ENCODE assay signal across 10 cellular contexts in the genomic region with DNA sequence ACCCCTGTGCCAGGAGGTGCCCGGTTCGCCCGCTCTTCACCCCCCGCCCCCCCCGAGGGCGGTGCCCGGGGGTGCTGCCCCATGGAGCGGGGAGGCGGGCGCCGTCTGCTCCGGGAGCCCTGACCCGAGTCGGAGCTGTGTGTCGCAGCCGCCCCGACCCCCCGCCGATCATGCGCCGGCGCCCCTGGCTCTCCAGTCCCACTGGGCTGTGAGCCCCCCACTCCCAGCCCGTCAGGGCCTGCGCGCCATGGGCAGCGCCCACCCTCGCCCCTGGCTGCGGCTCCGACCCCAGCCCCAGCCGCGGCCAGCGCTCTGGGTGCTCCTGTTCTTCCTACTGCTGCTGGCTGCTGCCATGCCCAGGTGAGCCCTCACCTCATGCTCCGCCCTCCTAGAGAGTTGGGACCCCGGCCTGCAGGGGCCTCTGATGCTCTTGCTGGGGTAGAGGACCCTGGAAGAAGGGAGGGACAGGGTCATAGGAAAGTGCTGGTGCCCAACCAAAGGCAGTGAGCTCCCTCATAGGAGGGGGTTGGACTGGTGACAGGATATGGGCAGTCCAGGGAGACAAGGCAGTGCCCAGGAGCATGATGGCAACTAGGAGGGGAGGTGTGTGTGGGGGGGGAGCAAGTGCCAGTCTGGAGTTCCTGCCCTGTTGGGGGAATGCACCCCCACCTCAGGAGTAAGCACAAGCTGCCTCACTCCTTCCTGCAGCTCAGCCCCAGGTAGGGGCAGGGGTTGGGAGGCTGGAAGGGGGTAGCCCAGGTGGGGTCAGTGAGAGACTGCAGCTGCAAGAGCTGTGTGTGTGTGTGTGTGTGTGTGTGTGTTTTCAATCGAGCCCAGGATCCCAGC. TPM values are rescaled to one million over a fixed set of nuclear protein-coding genes. Genes with fewer than 3 reads are reported as not detected.
DNase-seq lines count a peak whose midpoint lies in the region; ATAC-seq, FAIRE-seq and TF ChIP-seq lines count a peak whose summit lies in the region.
"Had no signal": no experiment of that assay in that cellular context is flagged by ENCODE, and none has a peak within 500 bp of the region (broad histone marks: within the 10 kb centered on the region; RNA-seq: fewer than 3 reads in every experiment).

A gene (plus strand): TSS at position 104 of the 846 bp plus-strand sequence. CDS start 144 bp downstream, at position 248.

- H3K36me3 ChIP-seq in ovary: no peaks in the 10 kb centered on the region

- no peak within 1 kb of the TSS for H3K27ac Mint-ChIP-seq in activated T-helper 2 cell treated with anti-CD3 and anti-CD28 coated beads, Interferon-gamma antibody, Interleukin-2, Interleukin-4, amounts not matched to agents 10 μg/mL and 5 μg/mL and 100 μg/mL, durations not matched to agents 14 hours and 24 hours and 36 hours

- ATAC-seq in GM18861 (IDR thresholded peaks at IDR 0.05; ENCODE audit: unreplicated experiment): peak; percentile 2
- peak; percentile 8 for ATAC-seq in HG02798 (IDR thresholded peaks at IDR 0.05; ENCODE audit: poor library complexity, unreplicated experiment)
- no peak for ATAC-seq in GM18868 (IDR thresholded peaks at IDR 0.05; ENCODE audit: unreplicated experiment)
- ATAC-seq in left cardiac atrium: no peak

- no peak within 1 kb of the TSS for H3K27ac ChIP-seq in ovary
- H3K27ac ChIP-seq: epithelial cell of prostate had no signal

- 19 to 28% (median 26%) methylated on average over 22 to 35 of the region's 35 CpGs for WGBS in ovary, 3 donors

- H3K4me3 ChIP-seq in ovary: peak within 1 kb of the TSS; percentile 1
- H3K4me3 ChIP-seq: K562 had no signal

- H3K4me3 Mint-ChIP-seq in activated T-helper 2 cell treated with anti-CD3 and anti-CD28 coated beads, Interferon-gamma antibody, Interleukin-2, Interleukin-4, amounts not matched to agents 10 μg/mL and 5 μg/mL and 100 μg/mL, durations not matched to agents 14 hours and 24 hours and 36 hours (ENCODE audit: low read depth): peak within 1 kb of the TSS; percentile 64

- no peaks in the 10 kb centered on the region for H3K4me1 ChIP-seq in ovary (ENCODE audit: insufficient read depth)

- no peaks in the 10 kb centered on the region for H3K36me3 Mint-ChIP-seq in activated T-helper 2 cell treated with anti-CD3 and anti-CD28 coated beads, Interferon-gamma antibody, Interleukin-2, Interleukin-4, amounts not matched to agents 10 μg/mL and 5 μg/mL and 100 μg/mL, durations not matched to agents 14 hours and 24 hours and 36 hours (ENCODE audit: low read depth)

- FAIRE-seq in D721Med (lab: Jason Lieb, UNC) (no peak), urothelium cell line (lab: Jason Lieb, UNC) (no peak)
- FAIRE-seq: K562 had no signal

- intact Hi-C loops in activated T-helper 2 cell treated with anti-CD3 and anti-CD28 coated beads, Interferon-gamma antibody, Interleukin-2, Interleukin-4, amounts not matched to agents 10 μg/mL and 5 μg/mL and 100 μg/mL, durations not matched to agents 14 hours and 24 hours and 36 hours (cut with micrococcal nuclease): loop anchor here (1.0 kb wide), 1 partner anchor 17 kb away; no protein-coding TSS in a partner anchor
- intact Hi-C loops in ovary (cut with DNase I) (no loop called here), left cardiac atrium (cut with DNase I) (no loop called here)

- TF ChIP-seq POLR2A in ovary (IDR thresholded peaks at IDR 0.05): no peak

- H3K4me1 Mint-ChIP-seq in activated T-helper 2 cell treated with anti-CD3 and anti-CD28 coated beads, Interferon-gamma antibody, Interleukin-2, Interleukin-4, amounts not matched to agents 10 μg/mL and 5 μg/mL and 100 μg/mL, durations not matched to agents 14 hours and 24 hours and 36 hours (ENCODE audit: low read depth): peaks cover 25% of the 10 kb centered on the region

- H3K27me3 Mint-ChIP-seq in activated T-helper 2 cell treated with anti-CD3 and anti-CD28 coated beads, Interferon-gamma antibody, Interleukin-2, Interleukin-4, amounts not matched to agents 10 μg/mL and 5 μg/mL and 100 μg/mL, durations not matched to agents 14 hours and 24 hours and 36 hours (ENCODE audit: low read depth): peaks cover 69% of the 10 kb centered on the region

- TF ChIP-seq CTCF in ovary (IDR thresholded peaks at IDR 0.05) (no peak), D721Med (IDR thresholded peaks at IDR 0.05; ENCODE audit: insufficient read depth, missing control alignments) (no peak)

- no peaks in the 10 kb centered on the region for H3K9me3 ChIP-seq in ovary

- H3K9me3 Mint-ChIP-seq in activated T-helper 2 cell treated with anti-CD3 and anti-CD28 coated beads, Interferon-gamma antibody, Interleukin-2, Interleukin-4, amounts not matched to agents 10 μg/mL and 5 μg/mL and 100 μg/mL, durations not matched to agents 14 hours and 24 hours and 36 hours: no peaks in the 10 kb centered on the region

- no peak for DNase-seq in activated T-helper 2 cell treated with anti-CD3 and anti-CD28 coated beads, Interferon-gamma antibody, Interleukin-2, Interleukin-4, amounts not matched to agents 10 μg/mL and 5 μg/mL and 100 μg/mL, durations not matched to agents 14 hours and 24 hours and 36 hours (ENCODE audit: low spot score)
- no peak for DNase-seq in ovary
- no peak for DNase-seq in D721Med (ENCODE audit: insufficient read length, low spot score)
- DNase-seq in urothelium cell line (ENCODE audit: low spot score): no peak
- DNase-seq in left cardiac atrium: no peak

- H3K27me3 ChIP-seq in ovary: no peaks in the 10 kb centered on the region

- no peak for TF ChIP-seq EP300 in ovary (IDR thresholded peaks at IDR 0.05)

RNA-seq across cellular contexts. Expression of the gene that starts here (rescaled TPM):
- 0.18 and 0.59 TPM in 2 replicates for total RNA-seq in activated T-helper 2 cell treated with anti-CD3 and anti-CD28 coated beads, Interferon-gamma antibody, Interleukin-2, Interleukin-4, amounts not matched to agents 10 μg/mL and 5 μg/mL and 100 μg/mL, durations not matched to agents 14 hours and 24 hours and 36 hours
- total RNA-seq in ovary: 10 to 100 TPM in 1 of 7 donors, 1 to 10 TPM in 1, under 1 TPM in 1, not detected in 4; 0.27 to 12.4 (median 1.6) TPM
- under 1 TPM; 0.04 to 0.13 TPM for polyA plus RNA-seq in ovary
- under 1 TPM in 1 of 2 donors, not detected in 1; 0.52 TPM for total RNA-seq in left cardiac atrium
- total RNA-seq: K562 had no signal
- polyA plus RNA-seq: K562 had no signal

Comparison
In these comparisons a context has a peak if more than half of its experiments do, and no peak if none do; other contexts are left out.
1. ATAC-seq: peak in GM18861 (single experiment) and HG02798 (single experiment); none in GM18868 (single experiment) and left cardiac atrium (0 of 2).